ENCODE assay signal across 19 cellular contexts in genomic region chr3:140344601-140345000, GRCh38.
"Had no signal": no experiment of that assay in that cellular context is flagged by ENCODE, and none has a peak within 500 bp of the region (broad histone marks: within the 10 kb centered on the region; RNA-seq: fewer than 3 reads in every experiment).

No MANE protein-coding gene starts in this region.

- DNase-seq: activated CD4-positive, alpha-beta T cell treated with anti-CD3 and anti-CD28 coated beads, Interleukin-2, amount 10 ng/mL, durations not matched to agents 7 days and 5 days; activated CD4-positive, CD25-positive, alpha-beta regulatory T cell treated with anti-CD3 and anti-CD28 coated beads, Interleukin-2, amount 50 U/mL, for 72 hours; activated CD8-positive, alpha-beta memory T cell treated with anti-CD3 and anti-CD28 coated beads, Interleukin-2, amount 10 ng/mL, durations not matched to agents 7 days and 5 days; activated CD8-positive, alpha-beta T cell treated with anti-CD3 and anti-CD28 coated beads for 36 hours; activated gamma-delta T cell; activated naive CD4-positive, alpha-beta T cell treated with anti-CD3 and anti-CD28 coated beads, Interleukin-2, amount 50 U/mL, for 16 hours; activated T-cell treated with anti-CD3 and anti-CD28 coated beads for 4 hours; anterior cingulate cortex; effector memory CD4-positive, alpha-beta T cell; foreskin melanocyte; kidney glomerular epithelial cell; left ventricle myocardium inferior; naive thymus-derived CD8-positive, alpha-beta T cell; posterior cingulate gyrus; right lobe of liver; stimulated activated CD4-positive, alpha-beta T cell treated with anti-CD3 and anti-CD28 coated beads, Interleukin-2, amount 100 ng/mL, for 24 hours; transverse colon; WERI-Rb-1 had no signal

- ATAC-seq: activated CD8-positive, alpha-beta memory T cell treated with anti-CD3 and anti-CD28 coated beads, Interleukin-2, amount 10 ng/mL, durations not matched to agents 7 days and 5 days; activated CD8-positive, alpha-beta T cell treated with anti-CD3 and anti-CD28 coated beads for 36 hours; naive thymus-derived CD8-positive, alpha-beta T cell; right lobe of liver; stimulated activated effector memory CD8-positive, alpha-beta T cell treated with anti-CD3 and anti-CD28 coated beads, Interleukin-12 subunit alpha, Interleukin-12 subunit beta, amount 100 ng/mL, for 72 hours had no signal
